In the genomic region with DNA sequence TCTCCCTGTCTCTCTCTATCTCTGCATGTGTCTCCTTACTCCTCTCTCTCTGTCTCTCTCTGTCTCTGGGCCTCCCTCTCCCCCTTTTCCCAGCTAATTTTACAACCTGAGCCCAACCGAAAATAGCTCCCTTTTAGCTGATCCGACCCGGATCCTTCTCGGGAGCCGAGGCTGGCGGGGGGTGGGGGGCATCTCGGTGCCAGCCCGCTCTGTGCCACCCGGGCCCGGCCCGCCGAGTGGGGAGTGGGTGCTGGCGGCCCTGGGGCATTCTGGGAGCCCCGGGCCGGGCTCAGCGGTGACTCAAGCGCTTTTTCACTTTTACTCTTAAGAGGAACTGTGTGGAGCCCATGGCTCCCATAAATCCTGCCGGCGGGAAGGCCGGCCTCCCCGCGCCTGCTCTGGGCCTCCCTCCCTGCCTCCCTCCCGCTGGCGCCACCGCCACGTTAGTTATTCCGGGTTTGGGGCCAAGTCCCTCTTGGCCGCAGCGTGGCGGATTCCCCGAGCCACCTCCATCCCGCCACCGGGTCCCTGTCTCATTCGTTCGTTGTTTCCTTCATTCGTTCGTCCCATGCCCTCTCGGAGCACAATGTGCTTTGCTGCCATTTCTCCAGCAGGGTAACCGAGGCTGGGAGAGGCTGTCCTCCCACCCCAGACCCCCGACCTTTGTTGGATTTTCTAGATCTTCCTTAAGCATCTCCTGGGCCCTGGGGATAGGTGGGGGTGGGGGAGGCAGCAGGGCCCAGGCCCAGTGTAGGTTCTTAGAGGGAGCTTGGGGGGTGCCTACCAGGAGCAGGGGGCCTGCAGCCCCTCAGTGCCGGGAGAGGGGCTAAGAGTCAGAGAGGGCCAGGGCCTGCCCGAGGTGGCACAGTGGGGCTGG, we compare ENCODE assay signal across 7 cellular contexts. TPM values are rescaled to one million over a fixed set of nuclear protein-coding genes. Genes with fewer than 3 reads are reported as not detected.
A peak's percentile ranks its signal among the peaks of the same experiment; 100 is the strongest.
DNase-seq lines count a peak whose midpoint lies in the region; ATAC-seq and TF ChIP-seq lines count a peak whose summit lies in the region.

No MANE protein-coding gene starts in this region.

- peaks cover 33 to 42% (median 41%) of the 10 kb centered on the region in 3 donors for H3K4me1 Mint-ChIP-seq in T-cell

- POLR2A ChIA-PET in T-cell (lab: Charles Lee): no interaction called here

- peak; percentile 22 for TF ChIP-seq POLR2A in GM18526 (IDR thresholded peaks at IDR 0.05; ENCODE audit: extremely low read depth, insufficient read length)

- peak overlapping the region; percentile 85 for H3K4me3 ChIP-seq in fibroblast of villous mesenchyme (ENCODE audit: low read depth, low read length)

- ATAC-seq in T-cell (replicated peaks in 1 of 4) (no peak), omental fat pad (ENCODE audit: low FRiP score) (peak; percentile 57)

- no peaks in the 10 kb centered on the region for H3K36me3 Mint-ChIP-seq in T-cell

- peaks cover 0 to 6% of the 10 kb centered on the region in 2 donors for H3K27me3 Mint-ChIP-seq in T-cell

- H3K4me3 Mint-ChIP-seq in T-cell: peak overlapping the region in 2 of 3 donors; percentile 17 to 78

- CTCF ChIA-PET in T-cell (lab: Charles Lee): no interaction called here

- TF ChIP-seq CTCF in fibroblast of villous mesenchyme (IDR thresholded peaks at IDR 0.05; ENCODE audit: insufficient read depth, low read depth, low read length): no peak
- TF ChIP-seq CTCF in omental fat pad (IDR thresholded peaks at IDR 0.05): no peak

- H3K27ac Mint-ChIP-seq in T-cell: peak overlapping the region; percentile 65 to 69

- DNase-seq in T-cell (no peak), fibroblast of villous mesenchyme (ENCODE audit: low read depth) (peak; percentile 61), omental fat pad (ENCODE audit: low spot score) (no peak), NCI-H1930 (lab: John Stamatoyannopoulos, UW) (no peak), NCI-H2029 (lab: John Stamatoyannopoulos, UW) (no peak)
- no peak for DNase-seq in activated CD4-positive, CD25-positive, alpha-beta regulatory T cell treated with anti-CD3 and anti-CD28 coated beads, Interleukin-2, amount 50 U/mL, for 72 hours

- no peaks in the 10 kb centered on the region for H3K9me3 Mint-ChIP-seq in T-cell

RNA-seq across cellular contexts. Expression of a gene that starts 3.2 kb away (rescaled TPM):
- total RNA-seq in T-cell: 10 to 100 TPM; 27.1 to 41.7 (median 37.2) TPM
- 42.7 and 56.0 TPM in 2 replicates for total RNA-seq in fibroblast of villous mesenchyme
- total RNA-seq in omental fat pad: 10 to 100 TPM; 55.7 to 84.5 (median 65.5) TPM
